In genomic region chr1:10793129-10793651, GRCh38 we compare ENCODE assay signal across 7 cellular contexts. TPM values are rescaled to one million over a fixed set of nuclear protein-coding genes. Genes with fewer than 3 reads are reported as not detected.
DNase-seq lines count a peak whose midpoint lies in the region; TF ChIP-seq lines count a peak whose summit lies in the region.

No MANE protein-coding gene starts in this region.

- peaks cover 48% of the 10 kb centered on the region for H3K27me3 Mint-ChIP-seq in endodermal cell (ENCODE audit: insufficient read depth)

- H3K27ac Mint-ChIP-seq in endodermal cell: no peak overlapping the region

- H3K9ac ChIP-seq in ES-I3 (ENCODE audit: low read depth, low read length) (peak overlapping the region; percentile 59), endodermal cell (ENCODE audit: extremely low read depth, low read length, poor library complexity, severe bottlenecking) (peak overlapping the region; percentile 38)

- WGBS in endodermal cell (ENCODE audit: insufficient coverage in 1 of 2, insufficient read length in 1 of 2), 2 experiments: 2 to 5% methylated on average over 6 to 9 of the region's 9 CpGs
- 4% methylated on average over 9 of the region's 9 CpGs for WGBS in prostate gland

- peak overlapping the region; percentile 81 for H3K4me3 ChIP-seq in endodermal cell (ENCODE audit: low read length)
- H3K4me3 ChIP-seq in prostate gland: peak overlapping the region; percentile 68 to 85

- H3K27ac ChIP-seq in endodermal cell (ENCODE audit: low read depth, low read length) (peak overlapping the region; percentile 41), prostate gland (peak overlapping the region; percentile 92 to 96)

- intact Hi-C loops in prostate gland (cut with DNase I): loop anchor here (5.0 kb wide), 1 partner anchor 101 kb away; no protein-coding TSS in a partner anchor

- no peaks in the 10 kb centered on the region for H3K36me3 Mint-ChIP-seq in endodermal cell (ENCODE audit: low read depth)

- H3K36me3 ChIP-seq in ES-I3 (ENCODE audit: insufficient read depth, low read length) (no peaks in the 10 kb centered on the region), endodermal cell (ENCODE audit: control insufficient read depth, insufficient read depth, low read length) (no peaks in the 10 kb centered on the region), prostate gland (no peaks in the 10 kb centered on the region)

- H3K9me3 Mint-ChIP-seq in endodermal cell: no peaks in the 10 kb centered on the region

- DNase-seq in NCI-H510A (lab: John Stamatoyannopoulos, UW) (peak; percentile 49), endodermal cell (no peak), prostate gland (ENCODE audit: low spot score) (peak; percentile 60), NCI-H345 treated with DMSO at 0.1 percent for 48 hours (lab: John Stamatoyannopoulos, UW; ENCODE audit: unreplicated experiment) (no peak), SK-N-DZ (ENCODE audit: low spot score) (no peak), cerebellum (ENCODE audit: low spot score) (no peak)

- peak overlapping the region; percentile 63 for H3K4me3 Mint-ChIP-seq in endodermal cell

- TF ChIP-seq CTCF in endodermal cell (conservative IDR thresholded peaks at IDR 0.05) (no peak), prostate gland (IDR thresholded peaks at IDR 0.05) (no peak)

- no peak for TF ChIP-seq POLR2A in prostate gland (IDR thresholded peaks at IDR 0.05)

- H3K4me1 ChIP-seq in ES-I3 (ENCODE audit: insufficient read depth, low read length) (peaks cover 16% of the 10 kb centered on the region), endodermal cell (ENCODE audit: control insufficient read depth, insufficient read depth, low read length) (no peaks in the 10 kb centered on the region), prostate gland (replicated peaks) (peaks cover 10% of the 10 kb centered on the region)

- H3K27me3 ChIP-seq in endodermal cell (ENCODE audit: control insufficient read depth, insufficient read depth, low read length, poor library complexity, severe bottlenecking): peaks cover 81% of the 10 kb centered on the region
- no peaks in the 10 kb centered on the region for H3K27me3 ChIP-seq in prostate gland (replicated peaks; ENCODE audit: insufficient read depth)

- H3K9me3 ChIP-seq in ES-I3 (ENCODE audit: control insufficient read depth, insufficient read depth, low read length): no peaks in the 10 kb centered on the region
- no peaks in the 10 kb centered on the region for H3K9me3 ChIP-seq in endodermal cell (ENCODE audit: control insufficient read depth, low read length)
- H3K9me3 ChIP-seq in prostate gland: no peaks in the 10 kb centered on the region

- H3K4me1 Mint-ChIP-seq in endodermal cell: peaks cover 8% of the 10 kb centered on the region

RNA-seq across cellular contexts. Expression of gene CASZ1, which starts 3.3 kb away (rescaled TPM):
- total RNA-seq in endodermal cell (1 to 10 TPM; 3.5 to 5.9 TPM), prostate gland (10 to 100 TPM; 90.9 to 96.9 TPM), cerebellum (1.7 TPM)
- polyA plus RNA-seq in endodermal cell (2013, experiment 1 of 2): 38.8 TPM
- 32.1 TPM for polyA plus RNA-seq in endodermal cell (2013, experiment 2 of 2)
- 0.92 and 1.3 TPM in 2 replicates for polyA plus RNA-seq in SK-N-DZ (2014; cell fraction: cytosol; rRNA removed)
- 0.47 and 2.3 TPM in 2 replicates for polyA plus RNA-seq in SK-N-DZ (2014; cell fraction: nucleus; rRNA removed)

Comparison
In these comparisons a context has a peak if more than half of its experiments do, and no peak if none do; other contexts are left out.
1. DNase-seq: peak in NCI-H510A (single experiment) and prostate gland (single experiment); none in endodermal cell (single experiment), NCI-H345 treated with DMSO at 0.1 percent for 48 hours (single experiment), SK-N-DZ (single experiment) and cerebellum (single experiment).
2. RNA of gene CASZ1, which starts 3.3 kb away (total RNA-seq): 90.9 to 96.9 TPM in prostate gland; 3.5 to 5.9 TPM in endodermal cell and 1.7 TPM in cerebellum (single experiment); every median in the first group is over 10 times any median in the second.